ENCODE assay signal across 12 cellular contexts in the genomic region with DNA sequence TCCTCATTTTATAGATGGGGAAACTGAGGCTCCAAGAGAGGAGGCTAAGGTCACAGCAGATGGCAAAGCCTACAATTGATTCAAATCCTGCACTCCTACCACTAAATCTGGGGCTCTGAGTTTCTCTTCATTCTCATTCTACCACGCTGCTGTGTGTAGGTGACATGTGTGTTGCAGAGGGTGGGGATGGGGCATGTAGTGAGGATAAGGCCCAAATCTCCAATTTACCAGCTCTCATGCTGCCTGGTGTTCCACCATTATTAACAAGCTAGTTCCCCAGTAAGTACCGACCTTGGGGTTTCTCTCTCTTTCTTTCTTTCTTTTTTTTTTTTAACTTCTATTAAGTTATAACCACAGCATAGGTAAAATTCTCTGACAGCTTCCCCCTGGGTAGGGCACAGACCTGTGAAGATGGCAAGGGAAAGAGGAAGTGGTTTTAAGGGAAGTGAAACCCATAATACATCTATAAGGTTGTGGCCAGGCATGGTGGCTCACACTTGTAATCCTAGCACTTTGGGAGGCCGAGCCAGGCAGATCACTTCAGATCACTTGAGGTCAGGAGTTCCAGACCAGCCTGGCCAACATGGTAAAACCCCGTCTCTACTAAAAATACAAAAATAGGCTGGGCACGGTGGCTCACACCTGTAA. TPM values are rescaled to one million over a fixed set of nuclear protein-coding genes. Genes with fewer than 3 reads are reported as not detected.
A peak's percentile ranks its signal among the peaks of the same experiment; 100 is the strongest.
DNase-seq lines count a peak whose midpoint lies in the region; ATAC-seq and TF ChIP-seq lines count a peak whose summit lies in the region.
"Had no signal": no experiment of that assay in that cellular context is flagged by ENCODE, and none has a peak within 500 bp of the region (broad histone marks: within the 10 kb centered on the region; RNA-seq: fewer than 3 reads in every experiment).

No MANE protein-coding gene starts in this region.

- peak overlapping the region; percentile 69 for H3K27ac Mint-ChIP-seq in activated CD8-positive, alpha-beta T cell treated with anti-CD3 and anti-CD28 coated beads for 36 hours

- intact Hi-C loops in activated CD8-positive, alpha-beta T cell treated with anti-CD3 and anti-CD28 coated beads for 36 hours (cut with micrococcal nuclease) = no loop called here

- CTCF ChIA-PET in activated CD8-positive, alpha-beta T cell treated with anti-CD3 and anti-CD28 coated beads for 36 hours (lab: Charles Lee) = interaction anchor here (1.0 to 8.4 kb wide), 16 partner anchors 9 to 450 kb away, joined by 3 to 79 read pairs (median 9); a partner anchor contains a TSS

- ATAC-seq in GM18873 (IDR thresholded peaks at IDR 0.05; ENCODE audit: low FRiP score, unreplicated experiment) = peak; percentile 53
- peak; percentile 65 for ATAC-seq in activated CD8-positive, alpha-beta T cell treated with anti-CD3 and anti-CD28 coated beads for 36 hours
- ATAC-seq in HG02852 (IDR thresholded peaks at IDR 0.05; ENCODE audit: unreplicated experiment) = no peak

- POLR2A ChIA-PET in activated CD8-positive, alpha-beta T cell treated with anti-CD3 and anti-CD28 coated beads for 36 hours (lab: Charles Lee) = interaction anchor here (0.6 to 1.3 kb wide), 4 partner anchors 26 to 122 kb away, joined by 3 to 4 read pairs (median 3); a partner anchor contains a TSS

- H3K9me3 Mint-ChIP-seq in activated CD8-positive, alpha-beta T cell treated with anti-CD3 and anti-CD28 coated beads for 36 hours = no peaks in the 10 kb centered on the region

- peaks cover 4% of the 10 kb centered on the region for H3K36me3 Mint-ChIP-seq in activated CD8-positive, alpha-beta T cell treated with anti-CD3 and anti-CD28 coated beads for 36 hours (ENCODE audit: low read depth)

- H3K4me3 Mint-ChIP-seq in activated CD8-positive, alpha-beta T cell treated with anti-CD3 and anti-CD28 coated beads for 36 hours = no peak overlapping the region

- no peak for TF ChIP-seq CTCF in activated CD8-positive, alpha-beta T cell treated with anti-CD3 and anti-CD28 coated beads for 36 hours (IDR thresholded peaks at IDR 0.05)

- H3K4me1 Mint-ChIP-seq in activated CD8-positive, alpha-beta T cell treated with anti-CD3 and anti-CD28 coated beads for 36 hours (ENCODE audit: low read depth) = peaks cover 33% of the 10 kb centered on the region

- DNase-seq in AML-193 (lab: John Stamatoyannopoulos, UW) = peak; percentile 65 to 82
- DNase-seq in Kasumi-1 (lab: John Stamatoyannopoulos, UW) = peak; percentile 17 to 27
- DNase-seq in activated CD8-positive, alpha-beta T cell treated with anti-CD3 and anti-CD28 coated beads for 36 hours = peak; percentile 58
- DNase-seq in amniotic stem cell (lab: John Stamatoyannopoulos, UW) = no peak
- no peak for DNase-seq in effector CD8-positive, alpha-beta T cell (lab: John Stamatoyannopoulos, UW)
- DNase-seq in HK-2 (ENCODE audit: unreplicated experiment) = no peak
- DNase-seq: brain microvascular endothelial cell, tibial artery had no signal

- H3K27me3 Mint-ChIP-seq in activated CD8-positive, alpha-beta T cell treated with anti-CD3 and anti-CD28 coated beads for 36 hours = peaks cover 6% of the 10 kb centered on the region

RNA-seq across cellular contexts. Expression of a gene that starts 13.0 kb away (rescaled TPM):
- 1 to 10 TPM in 1 of 2 experiments, under 1 TPM in 1; 0.74 to 1.2 TPM for total RNA-seq in activated CD8-positive, alpha-beta T cell treated with anti-CD3 and anti-CD28 coated beads for 36 hours
- total RNA-seq: glomerular endothelial cell, myocyte had no signal

RNA-seq across cellular contexts. Expression of a gene that starts 14.4 kb away (rescaled TPM):
- total RNA-seq in activated CD8-positive, alpha-beta T cell treated with anti-CD3 and anti-CD28 coated beads for 36 hours = not detected
- total RNA-seq: glomerular endothelial cell, myocyte had no signal

RNA-seq across cellular contexts. Expression of a gene that starts 27.2 kb away (rescaled TPM):
- total RNA-seq in activated CD8-positive, alpha-beta T cell treated with anti-CD3 and anti-CD28 coated beads for 36 hours = 10 to 100 TPM; 21.1 to 22.0 TPM

RNA-seq across cellular contexts. Expression of a gene that starts 41.9 kb away (rescaled TPM):
- 10 to 100 TPM; 19.6 to 20.7 TPM for total RNA-seq in activated CD8-positive, alpha-beta T cell treated with anti-CD3 and anti-CD28 coated beads for 36 hours

RNA-seq across cellular contexts. Expression of a gene that starts 57.1 kb away (rescaled TPM):
- total RNA-seq in activated CD8-positive, alpha-beta T cell treated with anti-CD3 and anti-CD28 coated beads for 36 hours = under 1 TPM in 1 of 2 experiments, not detected in 1; 0.29 TPM
- total RNA-seq: glomerular endothelial cell, myocyte had no signal

Comparison
In these comparisons a context has a peak if more than half of its experiments do, and no peak if none do; other contexts are left out.
1. DNase-seq: peak in AML-193 (2 of 2), Kasumi-1 (2 of 2) and activated CD8-positive, alpha-beta T cell treated with anti-CD3 and anti-CD28 coated beads for 36 hours (single experiment); none in amniotic stem cell (single experiment), effector CD8-positive, alpha-beta T cell (single experiment) and HK-2 (single experiment).